ENCODE assay signal across 1 cellular context in genomic region chr18:48613589-48613988, GRCh38.
A peak's percentile ranks its signal among the peaks of the same experiment; 100 is the strongest.
TF ChIP-seq lines count a peak whose summit lies in the region.

No MANE protein-coding gene starts in this region.

TF ChIP-seq in K562, 482 proteins besides CTCF, POLR2A, EP300 and RAD21 (continued from another document):
- TF ChIP-seq GTF3C2 (IDR thresholded peaks at IDR 0.05; ENCODE audit: borderline replicate concordance, extremely low read depth, insufficient read length) (no peak), HSF4 (CRISPR knock-in tag; IDR thresholded peaks at IDR 0.05; ENCODE audit: borderline replicate concordance) (no peak), TAF1 (IDR thresholded peaks at IDR 0.05; ENCODE audit: control insufficient read depth, extremely low read depth, insufficient read depth, low read length, severe bottlenecking) (no peak), DACH1 (IDR thresholded peaks at IDR 0.05; ENCODE audit: partially characterized antibody) (no peak), ZNF316 (IDR thresholded peaks at IDR 0.05) (peak; percentile 93), ZNF717 (CRISPR knock-in tag; IDR thresholded peaks at IDR 0.05) (no peak), POLR3A (IDR thresholded peaks at IDR 0.05; ENCODE audit: borderline replicate concordance, extremely low read depth, insufficient read depth, insufficient read length) (no peak), ZNF507 (tag; conservative IDR thresholded peaks at IDR 0.05) (no peak), PKNOX1 (IDR thresholded peaks at IDR 0.05) (no peak), ZNF12 (CRISPR knock-in tag; IDR thresholded peaks at IDR 0.05) (no peak), ZNF41 (CRISPR knock-in tag; conservative IDR thresholded peaks at IDR 0.05) (no peak), ZNF23 (CRISPR knock-in tag; IDR thresholded peaks at IDR 0.05) (no peak), GATAD2A (IDR thresholded peaks at IDR 0.05) (no peak), TCFL5 (CRISPR knock-in tag; conservative IDR thresholded peaks at IDR 0.05) (no peak), C11orf30 (IDR thresholded peaks at IDR 0.05; ENCODE audit: low read depth) (peak; percentile 92)
